ENCODE assay signal across 10 cellular contexts in genomic region chr4:107050525-107051135, GRCh38. TPM values are rescaled to one million over a fixed set of nuclear protein-coding genes. Genes with fewer than 3 reads are reported as not detected.
DNase-seq lines count a peak whose midpoint lies in the region; ATAC-seq and TF ChIP-seq lines count a peak whose summit lies in the region.
"Had no signal": no experiment of that assay in that cellular context is flagged by ENCODE, and none has a peak within 500 bp of the region (broad histone marks: within the 10 kb centered on the region; RNA-seq: fewer than 3 reads in every experiment).

No MANE protein-coding gene starts in this region.

- ATAC-seq in GM18907 (IDR thresholded peaks at IDR 0.05; ENCODE audit: unreplicated experiment) (peak; percentile 58), HG02798 (IDR thresholded peaks at IDR 0.05; ENCODE audit: poor library complexity, unreplicated experiment) (no peak)

- DNase-seq in A673 (ENCODE audit: low spot score) (peak; percentile 53), Peyer's patch (no peak), fibroblast of the aortic adventitia (ENCODE audit: low read depth) (peak; percentile 21), AG08396 (ENCODE audit: low spot score) (no peak), midbrain (lab: John Stamatoyannopoulos, UW) (no peak)
- DNase-seq in stimulated activated naive CD4-positive, alpha-beta T cell treated with Interleukin-2 at 50 U/mL for 16 hours (lab: John Stamatoyannopoulos, UW), result no peak
- DNase-seq: NCI-H345; stimulated activated CD4-positive, alpha-beta T cell treated with anti-CD3 and anti-CD28 coated beads, Interleukin-4, amount 100 ng/mL, for 1 hour had no signal

- H3K27ac ChIP-seq in A673 (ENCODE audit: low read depth, low read length, poor library complexity, severe bottlenecking) (no peak overlapping the region), Peyer's patch (no peak overlapping the region)

- peak; percentile 69 for TF ChIP-seq CTCF in A673 (conservative IDR thresholded peaks at IDR 0.05; ENCODE audit: low read depth, low read length)
- TF ChIP-seq CTCF in Peyer's patch (IDR thresholded peaks at IDR 0.05), result peak in 4 of 6 experiments; percentile 27 to 38 (median 32)
- TF ChIP-seq CTCF in fibroblast of the aortic adventitia (IDR thresholded peaks at IDR 0.05; ENCODE audit: insufficient read depth, low read length), result peak; percentile 75

- TF ChIP-seq POLR2A in Peyer's patch (IDR thresholded peaks at IDR 0.05), result no peak

- no peaks in the 10 kb centered on the region for H3K27me3 ChIP-seq in A673 (replicated peaks; ENCODE audit: insufficient read depth, low read depth, low read length, poor library complexity)
- no peaks in the 10 kb centered on the region for H3K27me3 ChIP-seq in Peyer's patch

- POLR2A ChIA-PET in A673 (lab: Charles Lee; ENCODE audit: low non-redundant PET), result no interaction called here

- H3K4me3 ChIP-seq in A673 (ENCODE audit: low read depth, low read length, poor library complexity, severe bottlenecking), result no peak overlapping the region
- no peak overlapping the region for H3K4me3 ChIP-seq in Peyer's patch
- H3K4me3 ChIP-seq in fibroblast of the aortic adventitia (ENCODE audit: low read depth, low read length), result no peak overlapping the region

- intact Hi-C loops in A673 (cut with micrococcal nuclease; ENCODE audit: unreplicated experiment), result no loop called here

- peaks cover 3% of the 10 kb centered on the region for H3K36me3 ChIP-seq in A673 (ENCODE audit: insufficient read depth, low read length, poor library complexity, severe bottlenecking)
- no peaks in the 10 kb centered on the region for H3K36me3 ChIP-seq in Peyer's patch

- H3K9me3 ChIP-seq in A673 (ENCODE audit: low read depth, low read length, poor library complexity, severe bottlenecking) (peaks cover 21% of the 10 kb centered on the region), Peyer's patch (no peaks in the 10 kb centered on the region)

- CTCF ChIA-PET in A673 (lab: Charles Lee), result no interaction called here

- no TSS peak for BruUV-seq in A673 (replicated peaks; lab: Mats Ljungman, UMichigan)

- no peaks in the 10 kb centered on the region for H3K4me1 ChIP-seq in A673 (ENCODE audit: insufficient read depth, low read length, poor library complexity, severe bottlenecking)
- H3K4me1 ChIP-seq in Peyer's patch, result no peaks in the 10 kb centered on the region

RNA-seq across cellular contexts. Expression of gene DKK2, which starts 14.5 kb away (rescaled TPM):
- total RNA-seq in A673 (2021) (99.3 and 104 TPM in 2 replicates), Peyer's patch (1 to 10 TPM in 1 of 4 donors, under 1 TPM in 2, not detected in 1; 0.53 to 4.1 (median 0.67) TPM), fibroblast of the aortic adventitia (ENCODE audit: low replicate concordance) (0.27 and 0.82 TPM in 2 replicates)

Comparison
In these comparisons a context has a peak if more than half of its experiments do, and no peak if none do; other contexts are left out.
1. DNase-seq: peak in A673 (single experiment) and fibroblast of the aortic adventitia (single experiment); none in Peyer's patch (0 of 3), AG08396 (single experiment), midbrain (single experiment) and stimulated activated naive CD4-positive, alpha-beta T cell treated with Interleukin-2 at 50 U/mL for 16 hours (single experiment).
2. RNA of gene DKK2, which starts 14.5 kb away (total RNA-seq): 99.3 to 104 TPM in A673; 0.53 to 4.1 TPM in Peyer's patch and 0.27 to 0.82 TPM in fibroblast of the aortic adventitia; every median in the first group is over 10 times any median in the second.
3. Peak in every context shown above with its lines, with median percentiles within 50 percentile points of each other: CTCF ChIP-seq.